Comparison of ENCODE assay signal across 16 cellular contexts in genomic region chr3:173037840-173038483, GRCh38.
DNase-seq lines count a peak whose midpoint lies in the region; ATAC-seq, FAIRE-seq and TF ChIP-seq lines count a peak whose summit lies in the region.
"Had no signal": no experiment of that assay in that cellular context is flagged by ENCODE, and none has a peak within 500 bp of the region (broad histone marks: within the 10 kb centered on the region; RNA-seq: fewer than 3 reads in every experiment).

No MANE protein-coding gene starts in this region.

- H3K4me3 Mint-ChIP-seq in endodermal cell = no peak overlapping the region
- H3K4me3 Mint-ChIP-seq: CD4-positive, CD25-positive, alpha-beta regulatory T cell; H9; IgD-negative memory B cell had no signal

- H3K4me1 ChIP-seq in heart right ventricle (peaks cover 0 to 24% (median 4%) of the 10 kb centered on the region in 9 donors), right atrium auricular region (peaks cover 0 to 8% of the 10 kb centered on the region in 2 donors), HCT116 (ENCODE audit: control insufficient read depth in 1 of 2, insufficient read depth in 2 of 2, low read length in 2 of 2) (peaks cover 0 to 10% of the 10 kb centered on the region in 2 experiments; a peak in 2 of 4 replicates), endodermal cell (ENCODE audit: control insufficient read depth, insufficient read depth, low read length) (no peaks in the 10 kb centered on the region)
- H3K4me1 ChIP-seq: Peyer's patch had no signal

- no peak for TF ChIP-seq POLR2A in HCT116 (IDR thresholded peaks at IDR 0.05; ENCODE audit: borderline replicate concordance, extremely low read depth, insufficient read depth, insufficient read length)

- POLR2A ChIA-PET in HCT116 (lab: Charles Lee) = no interaction called here

- DNase-seq in heart right ventricle (no peak), right atrium auricular region (ENCODE audit: low spot score) (no peak), HCT116 (ENCODE audit: low read depth, low spot score) (no peak), bronchial epithelial cell (ENCODE audit: low read depth) (peak; percentile 17), renal cortical epithelial cell (ENCODE audit: low read depth) (peak; percentile 22), H4 (ENCODE audit: low spot score) (no peak), endodermal cell (no peak)
- DNase-seq: CD4-positive, CD25-positive, alpha-beta regulatory T cell; H9; NCI-H1092 treated with DMSO at 0.1 percent for 48 hours; NCI-H1694 treated with DMSO at 0.1 percent for 48 hours; NCI-H774; Peyer's patch; SHP77 treated with DMSO at 0.1 percent for 48 hours had no signal

- CTCF ChIA-PET in HCT116 (lab: Charles Lee) = no interaction called here

- 55 to 60% methylated on average over 2 of the region's 2 CpGs for WGBS in heart right ventricle, 2 donors
- WGBS in endodermal cell (ENCODE audit: insufficient coverage in 1 of 2, insufficient read length in 1 of 2), 2 experiments = 80% methylated on average over 2 of the region's 2 CpGs; no CpG with 5 or more reads in 1 of the 2 experiments

- H3K27me3 ChIP-seq in heart right ventricle = no peaks in the 10 kb centered on the region
- H3K27me3 ChIP-seq in right atrium auricular region = no peaks in the 10 kb centered on the region
- H3K27me3 ChIP-seq in HCT116 (ENCODE audit: insufficient read depth, low read length) = no peaks in the 10 kb centered on the region
- no peaks in the 10 kb centered on the region for H3K27me3 ChIP-seq in bronchial epithelial cell (ENCODE audit: control insufficient read depth, insufficient read depth, low read length)
- H3K27me3 ChIP-seq in endodermal cell (ENCODE audit: control insufficient read depth, insufficient read depth, low read length, poor library complexity, severe bottlenecking) = no peaks in the 10 kb centered on the region
- H3K27me3 ChIP-seq: Peyer's patch had no signal

- intact Hi-C loops in heart right ventricle (cut with DNase I) (no loop called here), HCT116 (cut with micrococcal nuclease) (no loop called here)

- H3K27ac ChIP-seq in heart right ventricle (peak overlapping the region in 9 of 10 donors; percentile 10 to 76 (median 50)), right atrium auricular region (peak overlapping the region in 1 of 2 donors; percentile 44), HCT116 (ENCODE audit: low read depth, low read length) (no peak overlapping the region), endodermal cell (ENCODE audit: low read depth, low read length) (no peak overlapping the region)
- H3K27ac ChIP-seq: Peyer's patch had no signal

- no peak for TF ChIP-seq CTCF in heart right ventricle (IDR thresholded peaks at IDR 0.05)
- no peak for TF ChIP-seq CTCF in right atrium auricular region (IDR thresholded peaks at IDR 0.05)
- no peak for TF ChIP-seq CTCF in HCT116 (IDR thresholded peaks at IDR 0.05 in 2 of 3, conservative IDR thresholded peaks at IDR 0.05 in 1 of 3; ENCODE audit: borderline replicate concordance in 1 of 3, insufficient read depth in 1 of 3, low read depth in 2 of 3, low read length in 2 of 3)
- TF ChIP-seq CTCF in bronchial epithelial cell (IDR thresholded peaks at IDR 0.05; ENCODE audit: insufficient read depth, low read length, severe bottlenecking) = no peak
- TF ChIP-seq CTCF in endodermal cell (conservative IDR thresholded peaks at IDR 0.05) = no peak

- H3K4me1 Mint-ChIP-seq in endodermal cell = no peaks in the 10 kb centered on the region
- H3K4me1 Mint-ChIP-seq: CD4-positive, CD25-positive, alpha-beta regulatory T cell; IgD-negative memory B cell had no signal

- H3K9me2 ChIP-seq in HCT116 (ENCODE audit: insufficient read depth) = no peaks in the 10 kb centered on the region; the same call in 1 of the 2 replicates

- no peaks in the 10 kb centered on the region for H3K9me3 ChIP-seq in heart right ventricle
- no peaks in the 10 kb centered on the region for H3K9me3 ChIP-seq in right atrium auricular region
- no peaks in the 10 kb centered on the region for H3K9me3 ChIP-seq in HCT116 (ENCODE audit: control insufficient read depth in 1 of 2, insufficient read depth in 1 of 2, low read depth in 1 of 2, low read length in 2 of 2)
- no peaks in the 10 kb centered on the region for H3K9me3 ChIP-seq in endodermal cell (ENCODE audit: control insufficient read depth, low read length)
- H3K9me3 ChIP-seq: Peyer's patch had no signal

- H3K4me2 ChIP-seq in HCT116 (ENCODE audit: low read length) = 0 out of 2 replicates have a peak overlapping the region, but pooled peaks have one; percentile 29

- ATAC-seq in heart right ventricle = peak in 4 of 8 donors; percentile 30 to 55 (median 36)
- ATAC-seq in HCT116 = no peak
- ATAC-seq in GM19324 (IDR thresholded peaks at IDR 0.05; ENCODE audit: low FRiP score, unreplicated experiment) = no peak

- TF ChIP-seq RAD21 in HCT116 (IDR thresholded peaks at IDR 0.05; ENCODE audit: low read depth) = no peak

- no peak overlapping the region for H3K27ac Mint-ChIP-seq in endodermal cell
- H3K27ac Mint-ChIP-seq: CD4-positive, CD25-positive, alpha-beta regulatory T cell; H9; IgD-negative memory B cell had no signal

- no TSS peak for BruUV-seq in HCT116 (replicated peaks; lab: Mats Ljungman, UMichigan)

- H3K9me3 Mint-ChIP-seq in endodermal cell = no peaks in the 10 kb centered on the region
- H3K9me3 Mint-ChIP-seq: H9 had no signal

- H3K79me2 ChIP-seq in HCT116 (ENCODE audit: insufficient read depth, low read length) = no peaks in the 10 kb centered on the region

- no peak for FAIRE-seq in bronchial epithelial cell (lab: Jason Lieb, UNC)

- H3K36me3 ChIP-seq in heart right ventricle (no peaks in the 10 kb centered on the region), right atrium auricular region (no peaks in the 10 kb centered on the region), HCT116 (ENCODE audit: control insufficient read depth in 1 of 2, insufficient read depth in 2 of 2, low read length in 2 of 2) (no peaks in the 10 kb centered on the region), bronchial epithelial cell (ENCODE audit: control insufficient read depth, insufficient read depth, low read length) (no peaks in the 10 kb centered on the region), endodermal cell (ENCODE audit: control insufficient read depth, insufficient read depth, low read length) (no peaks in the 10 kb centered on the region)
- H3K36me3 ChIP-seq: Peyer's patch had no signal

- no peaks in the 10 kb centered on the region for H3K27me3 Mint-ChIP-seq in endodermal cell (ENCODE audit: insufficient read depth)
- H3K27me3 Mint-ChIP-seq: CD4-positive, CD25-positive, alpha-beta regulatory T cell; IgD-negative memory B cell had no signal

- peak overlapping the region; percentile 70 for H2AFZ ChIP-seq in HCT116 (ENCODE audit: low read depth, low read length, poor library complexity, severe bottlenecking)

- RAD21 ChIA-PET in HCT116 (lab: Charles Lee; ENCODE audit: low non-redundant PET in 1 of 2, low total read pairs in 2 of 2, uncharacterized antibody in 2 of 2, unreplicated experiment in 2 of 2) = no interaction called here

- H4K20me1 ChIP-seq in HCT116 (ENCODE audit: insufficient read depth) = no peaks in the 10 kb centered on the region

- H3K4me3 ChIP-seq in heart right ventricle (no peak overlapping the region), right atrium auricular region (no peak overlapping the region), HCT116 (replicated peaks in 1 of 2; ENCODE audit: low read depth in 1 of 2, low read length in 2 of 2) (no peak overlapping the region), bronchial epithelial cell (ENCODE audit: low read depth, low read length) (no peak overlapping the region), endodermal cell (ENCODE audit: low read length) (no peak overlapping the region)
- H3K4me3 ChIP-seq: Peyer's patch had no signal

- no peaks in the 10 kb centered on the region for H3K36me3 Mint-ChIP-seq in endodermal cell (ENCODE audit: low read depth)
- H3K36me3 Mint-ChIP-seq: CD4-positive, CD25-positive, alpha-beta regulatory T cell; IgD-negative memory B cell had no signal

- no peak overlapping the region for H3K9ac ChIP-seq in HCT116 (ENCODE audit: low read length)
- H3K9ac ChIP-seq in endodermal cell (ENCODE audit: extremely low read depth, low read length, poor library complexity, severe bottlenecking) = no peak overlapping the region

TF ChIP-seq in HCT116, 20 proteins besides CTCF, POLR2A, EP300 and RAD21 (continues in another document):
- TF ChIP-seq POLR2AphosphoS5 (IDR thresholded peaks at IDR 0.05; ENCODE audit: low read depth, low read length) (no peak), ATF3 (IDR thresholded peaks at IDR 0.05) (no peak), MAX (IDR thresholded peaks at IDR 0.05) (no peak), TCF7L2 (IDR thresholded peaks at IDR 0.05; ENCODE audit: borderline replicate concordance, extremely low read depth, insufficient read depth, insufficient read length) (no peak), ELF1 (IDR thresholded peaks at IDR 0.05; ENCODE audit: borderline replicate concordance, low read depth) (no peak), SRF (IDR thresholded peaks at IDR 0.05; ENCODE audit: low read depth) (no peak), EZH2phosphoT487 (IDR thresholded peaks at IDR 0.05; ENCODE audit: borderline replicate concordance) (no peak), SP1 (IDR thresholded peaks at IDR 0.05; ENCODE audit: low read depth) (no peak)

Comparison
In these comparisons a context has a peak if more than half of its experiments do, and no peak if none do; other contexts are left out.
1. DNase-seq: peak in bronchial epithelial cell (single experiment) and renal cortical epithelial cell (single experiment); none in heart right ventricle (0 of 2), right atrium auricular region (single experiment), HCT116 (single experiment), H4 (single experiment) and endodermal cell (single experiment).
2. H3K27ac ChIP-seq: peak in heart right ventricle (9 of 10); none in HCT116 (single experiment) and endodermal cell (single experiment).